23 cellular contexts compared by ENCODE assay signal in genomic region chr1:18895317-18895716, GRCh38. TPM values are rescaled to one million over a fixed set of nuclear protein-coding genes. Genes with fewer than 3 reads are reported as not detected.
A peak's percentile ranks its signal among the peaks of the same experiment; 100 is the strongest.
DNase-seq lines count a peak whose midpoint lies in the region; TF ChIP-seq lines count a peak whose summit lies in the region.
"Had no signal": no experiment of that assay in that cellular context is flagged by ENCODE, and none has a peak within 500 bp of the region (broad histone marks: within the 10 kb centered on the region; RNA-seq: fewer than 3 reads in every experiment).

No MANE protein-coding gene starts in this region.

- H3K79me2 ChIP-seq in H9 (ENCODE audit: insufficient read depth, low read length) (no peaks in the 10 kb centered on the region), parathyroid adenoma (no peaks in the 10 kb centered on the region)

- no peak overlapping the region for H3K4me3 Mint-ChIP-seq in H9
- no peak overlapping the region for H3K4me3 Mint-ChIP-seq in activated T-helper 2 cell treated with anti-CD3 and anti-CD28 coated beads, Interferon-gamma antibody, Interleukin-2, Interleukin-4, amounts not matched to agents 10 μg/mL and 5 μg/mL and 100 μg/mL, durations not matched to agents 14 hours and 24 hours and 36 hours (ENCODE audit: low read depth)
- H3K4me3 Mint-ChIP-seq: CD4-positive, alpha-beta T cell; T-cell had no signal

- WGBS in H9 (ENCODE audit: extremely low coverage, insufficient read length, low lambda C conversion rate), result no CpG with 5 or more reads among the region's 6 CpGs

- H3K23ac ChIP-seq in H9 (ENCODE audit: insufficient read length, low read depth, low read length), result no peak overlapping the region

- H2AK5ac ChIP-seq in H9 (ENCODE audit: insufficient read length, low read length), result no peak overlapping the region

- peaks cover 0 to 3% of the 10 kb centered on the region in 2 experiments; a peak in 1 of 4 replicates for H3K4me1 Mint-ChIP-seq in H9
- no peaks in the 10 kb centered on the region for H3K4me1 Mint-ChIP-seq in activated T-helper 2 cell treated with anti-CD3 and anti-CD28 coated beads, Interferon-gamma antibody, Interleukin-2, Interleukin-4, amounts not matched to agents 10 μg/mL and 5 μg/mL and 100 μg/mL, durations not matched to agents 14 hours and 24 hours and 36 hours (ENCODE audit: low read depth)

- H3K36me3 ChIP-seq in parathyroid adenoma (ENCODE audit: control insufficient read depth, insufficient read depth, low read length), result no peaks in the 10 kb centered on the region
- H3K36me3 ChIP-seq: HAP-1 had no signal

- no peak overlapping the region for H2BK20ac ChIP-seq in H9 (ENCODE audit: low read depth, low read length, poor library complexity, severe bottlenecking)

- H4K8ac ChIP-seq in H9 (replicated peaks; ENCODE audit: insufficient read length, low read depth, low read length), result no peak overlapping the region

- H2BK5ac ChIP-seq in H9 (ENCODE audit: insufficient read length, low read length), result no peak overlapping the region

- H3K9me3 ChIP-seq in H9 (ENCODE audit: control insufficient read depth, low read depth, low read length) (no peaks in the 10 kb centered on the region), parathyroid adenoma (ENCODE audit: control insufficient read depth, low read length) (no peaks in the 10 kb centered on the region)
- H3K9me3 ChIP-seq: A549, Caco-2, HAP-1 had no signal

- H3K4ac ChIP-seq in H9 (ENCODE audit: low read depth, low read length), result no peak overlapping the region

- H3K4me1 ChIP-seq in H9 (ENCODE audit: insufficient read depth, low read length), result no peaks in the 10 kb centered on the region
- H3K4me1 ChIP-seq in parathyroid adenoma, result peaks cover 12% of the 10 kb centered on the region
- H3K4me1 ChIP-seq: A549, HAP-1 had no signal

- H4K5ac ChIP-seq in H9 (ENCODE audit: insufficient read length, low read depth, low read length), result peak overlapping the region; percentile 53

- no peak overlapping the region for H3K27ac ChIP-seq in H9 (ENCODE audit: insufficient read length, low read depth, low read length)
- H3K27ac ChIP-seq in RWPE1, result peak overlapping the region; percentile 31; the same call in 1 of the 2 replicates
- peak overlapping the region; percentile 11 to 69 for H3K27ac ChIP-seq in coronary artery
- peak overlapping the region; percentile 11 for H3K27ac ChIP-seq in parathyroid adenoma
- H3K27ac ChIP-seq: A549 had no signal

- H3K18ac ChIP-seq in H9 (ENCODE audit: insufficient read length, low read depth, low read length), result no peak overlapping the region

- H2BK12ac ChIP-seq in H9 (ENCODE audit: insufficient read length, low read depth, low read length), result no peak overlapping the region

- no peak overlapping the region for H3T11ph ChIP-seq in H9 (ENCODE audit: low read length)

- TF ChIP-seq CTCF in H9 (conservative IDR thresholded peaks at IDR 0.05) (no peak), RWPE1 (conservative IDR thresholded peaks at IDR 0.05; ENCODE audit: low read depth) (no peak), coronary artery (IDR thresholded peaks at IDR 0.05) (no peak), parathyroid adenoma (IDR thresholded peaks at IDR 0.05) (no peak)

- no peak overlapping the region for H3K4me2 ChIP-seq in H9 (ENCODE audit: insufficient read depth, insufficient read length, low read length)
- H3K4me2 ChIP-seq in parathyroid adenoma (ENCODE audit: low read length), result peak overlapping the region; percentile 27
- H3K4me2 ChIP-seq: A549 had no signal

- H3K27ac Mint-ChIP-seq in H9, result no peak overlapping the region; a peak in 1 of 7 replicates
- no peak overlapping the region for H3K27ac Mint-ChIP-seq in activated T-helper 2 cell treated with anti-CD3 and anti-CD28 coated beads, Interferon-gamma antibody, Interleukin-2, Interleukin-4, amounts not matched to agents 10 μg/mL and 5 μg/mL and 100 μg/mL, durations not matched to agents 14 hours and 24 hours and 36 hours
- H3K27ac Mint-ChIP-seq: CD4-positive, alpha-beta T cell; T-cell had no signal

- H2BK120ac ChIP-seq in H9 (ENCODE audit: low read depth, low read length, poor library complexity, severe bottlenecking), result no peak overlapping the region

- H4K91ac ChIP-seq in H9 (ENCODE audit: insufficient read length, low read depth, low read length), result no peak overlapping the region

- H3K23me2 ChIP-seq in H9 (ENCODE audit: insufficient read length, low read depth, low read length, poor library complexity, severe bottlenecking), result no peaks in the 10 kb centered on the region

- intact Hi-C loops in activated T-helper 2 cell treated with anti-CD3 and anti-CD28 coated beads, Interferon-gamma antibody, Interleukin-2, Interleukin-4, amounts not matched to agents 10 μg/mL and 5 μg/mL and 100 μg/mL, durations not matched to agents 14 hours and 24 hours and 36 hours (cut with micrococcal nuclease), result no loop called here

- no peak overlapping the region for H3K14ac ChIP-seq in H9 (ENCODE audit: insufficient read depth, low read length)

- H3K9ac ChIP-seq in H9 (ENCODE audit: extremely low read depth, insufficient read length, low read length), result no peak overlapping the region
- no peak overlapping the region for H3K9ac ChIP-seq in parathyroid adenoma

- H3K4me3 ChIP-seq in coronary artery, result no peak overlapping the region
- H3K4me3 ChIP-seq in parathyroid adenoma (ENCODE audit: low read depth, low read length), result peak overlapping the region; percentile 12
- H3K4me3 ChIP-seq: A549, HAP-1 had no signal

- H3K56ac ChIP-seq in H9 (ENCODE audit: insufficient read length, low read depth, low read length), result no peak overlapping the region

- H2BK15ac ChIP-seq in H9 (ENCODE audit: low read depth, low read length), result no peak overlapping the region

- CTCF ChIA-PET in RWPE1 (lab: Yijun Ruan, JAX), result no interaction called here

- no peaks in the 10 kb centered on the region; the same call in 1 of the 2 replicates for H3K27me3 Mint-ChIP-seq in H9 (ENCODE audit: low read depth)
- H3K27me3 Mint-ChIP-seq in activated T-helper 2 cell treated with anti-CD3 and anti-CD28 coated beads, Interferon-gamma antibody, Interleukin-2, Interleukin-4, amounts not matched to agents 10 μg/mL and 5 μg/mL and 100 μg/mL, durations not matched to agents 14 hours and 24 hours and 36 hours (ENCODE audit: low read depth), result no peaks in the 10 kb centered on the region
- H3K27me3 Mint-ChIP-seq: CD4-positive, alpha-beta T cell; T-cell had no signal

- DNase-seq in H9 (no peak), RWPE1 (ENCODE audit: low spot score) (no peak), coronary artery (ENCODE audit: low spot score) (no peak), T1000 (lab: John Stamatoyannopoulos, UW) (no peak)
- DNase-seq in activated T-helper 2 cell treated with anti-CD3 and anti-CD28 coated beads, Interferon-gamma antibody, Interleukin-2, Interleukin-4, amounts not matched to agents 10 μg/mL and 5 μg/mL and 100 μg/mL, durations not matched to agents 14 hours and 24 hours and 36 hours (ENCODE audit: low spot score), result no peak
- no peak for DNase-seq in NK-92 treated with Interleukin-12 subunit alpha and Interleukin-12 subunit beta, amount 100 ng/mL, for 24 hours (lab: John Stamatoyannopoulos, UW)
- DNase-seq: Caco-2; CD4-positive, alpha-beta T cell; DMS 273 treated with DMSO at 0.1 percent for 48 hours; IMR-90; NCI-H1105; NCI-H146; NCI-H2029 treated with DMSO at 0.1 percent for 48 hours; NCI-H2171 treated with DMSO at 0.1 percent for 48 hours; NCI-H526; OCI-M1; Right ventricle myocardium superior; T-cell had no signal

- H3K27me3 ChIP-seq in H9 (ENCODE audit: insufficient read depth, low read length) (no peaks in the 10 kb centered on the region), parathyroid adenoma (ENCODE audit: control insufficient read depth, insufficient read depth, low read length) (no peaks in the 10 kb centered on the region)

- H2AFZ ChIP-seq in H9 (ENCODE audit: low read length), result no peak overlapping the region
- H2AFZ ChIP-seq in parathyroid adenoma, result no peak overlapping the region

- H4K20me1 ChIP-seq in H9 (ENCODE audit: control insufficient read depth, insufficient read depth, insufficient read length), result no peaks in the 10 kb centered on the region

- H3K36me3 Mint-ChIP-seq in H9 (ENCODE audit: insufficient read depth in 1 of 3, low read depth in 3 of 3), result peaks cover 0 to 5% (median 0%) of the 10 kb centered on the region in 3 experiments; a peak in 3 of 7 replicates
- H3K36me3 Mint-ChIP-seq in activated T-helper 2 cell treated with anti-CD3 and anti-CD28 coated beads, Interferon-gamma antibody, Interleukin-2, Interleukin-4, amounts not matched to agents 10 μg/mL and 5 μg/mL and 100 μg/mL, durations not matched to agents 14 hours and 24 hours and 36 hours (ENCODE audit: low read depth), result no peaks in the 10 kb centered on the region
- H3K36me3 Mint-ChIP-seq: T-cell had no signal

- POLR2A ChIA-PET in RWPE1 (lab: Yijun Ruan, JAX; ENCODE audit: low non-redundant PET), result no interaction called here

- no peaks in the 10 kb centered on the region for H3K9me3 Mint-ChIP-seq in H9
- no peaks in the 10 kb centered on the region for H3K9me3 Mint-ChIP-seq in activated T-helper 2 cell treated with anti-CD3 and anti-CD28 coated beads, Interferon-gamma antibody, Interleukin-2, Interleukin-4, amounts not matched to agents 10 μg/mL and 5 μg/mL and 100 μg/mL, durations not matched to agents 14 hours and 24 hours and 36 hours
- H3K9me3 Mint-ChIP-seq: CD4-positive, alpha-beta T cell; T-cell had no signal

- H3K79me1 ChIP-seq in H9 (ENCODE audit: insufficient read depth, low read depth, low read length, poor library complexity, severe bottlenecking), result no peaks in the 10 kb centered on the region

RNA-seq across cellular contexts. Expression of gene ALDH4A1, which starts 7.0 kb away (rescaled TPM):
- 26.1 TPM in 2 replicates for total RNA-seq in H9 (2021)
- total RNA-seq in activated T-helper 2 cell treated with anti-CD3 and anti-CD28 coated beads, Interferon-gamma antibody, Interleukin-2, Interleukin-4, amounts not matched to agents 10 μg/mL and 5 μg/mL and 100 μg/mL, durations not matched to agents 14 hours and 24 hours and 36 hours, result 4.4 and 5.0 TPM in 2 replicates

RNA-seq across cellular contexts. Expression of gene TAS1R2, which starts 35.9 kb away (rescaled TPM):
- total RNA-seq in H9 (2021), result not detected in 2 replicates
- not detected in 2 replicates for total RNA-seq in activated T-helper 2 cell treated with anti-CD3 and anti-CD28 coated beads, Interferon-gamma antibody, Interleukin-2, Interleukin-4, amounts not matched to agents 10 μg/mL and 5 μg/mL and 100 μg/mL, durations not matched to agents 14 hours and 24 hours and 36 hours
- total RNA-seq: Caco-2; CD4-positive, alpha-beta T cell; G401; IMR-90; Right ventricle myocardium superior; SK-MEL-5; T-cell had no signal
